Comparison of ENCODE assay signal across 11 cellular contexts in genomic region chr11:128628686-128629085, GRCh38. TPM values are rescaled to one million over a fixed set of nuclear protein-coding genes. Genes with fewer than 3 reads are reported as not detected.
DNase-seq lines count a peak whose midpoint lies in the region; ATAC-seq and TF ChIP-seq lines count a peak whose summit lies in the region.
"Had no signal": no experiment of that assay in that cellular context is flagged by ENCODE, and none has a peak within 500 bp of the region (broad histone marks: within the 10 kb centered on the region; RNA-seq: fewer than 3 reads in every experiment).

No MANE protein-coding gene starts in this region.

- TF ChIP-seq POLR2A in erythroblast (IDR thresholded peaks at IDR 0.05; ENCODE audit: low read length) = no peak

- peak overlapping the region; percentile 91 for H3K27ac Mint-ChIP-seq in activated T-cell treated with anti-CD3 and anti-CD28 coated beads, Interleukin-2, amount 50 U/mL, for 24 hours
- H3K27ac Mint-ChIP-seq in activated T-helper 2 cell treated with anti-CD3 and anti-CD28 coated beads, Interferon-gamma antibody, Interleukin-2, Interleukin-4, amounts not matched to agents 10 μg/mL and 5 μg/mL and 100 μg/mL, durations not matched to agents 14 hours and 24 hours and 36 hours = peak overlapping the region; percentile 97
- H3K27ac Mint-ChIP-seq in stimulated activated naive CD8-positive, alpha-beta T cell treated with anti-CD3 and anti-CD28 coated beads, Interleukin-15, amount 100 ng/mL, for 72 hours = peak overlapping the region; percentile 91 to 99

- H3K9me3 Mint-ChIP-seq in activated T-cell treated with anti-CD3 and anti-CD28 coated beads, Interleukin-2, amount 50 U/mL, for 24 hours = no peaks in the 10 kb centered on the region
- no peaks in the 10 kb centered on the region for H3K9me3 Mint-ChIP-seq in activated T-helper 2 cell treated with anti-CD3 and anti-CD28 coated beads, Interferon-gamma antibody, Interleukin-2, Interleukin-4, amounts not matched to agents 10 μg/mL and 5 μg/mL and 100 μg/mL, durations not matched to agents 14 hours and 24 hours and 36 hours
- no peaks in the 10 kb centered on the region for H3K9me3 Mint-ChIP-seq in stimulated activated naive CD8-positive, alpha-beta T cell treated with anti-CD3 and anti-CD28 coated beads, Interleukin-15, amount 100 ng/mL, for 72 hours

- intact Hi-C loops in activated T-helper 2 cell treated with anti-CD3 and anti-CD28 coated beads, Interferon-gamma antibody, Interleukin-2, Interleukin-4, amounts not matched to agents 10 μg/mL and 5 μg/mL and 100 μg/mL, durations not matched to agents 14 hours and 24 hours and 36 hours (cut with micrococcal nuclease) = loop anchor here (2.0 to 10.0 kb wide), 4 partner anchors 104 to 396 kb away; no protein-coding TSS in a partner anchor

- DNase-seq in activated T-cell treated with anti-CD3 and anti-CD28 coated beads, Interleukin-2, amount 50 U/mL, for 24 hours = peak; percentile 55
- no peak for DNase-seq in activated T-cell treated with anti-CD3 and anti-CD28 coated beads, Interleukin-2, amount 50 U/mL, for 48 hours
- DNase-seq in activated T-helper 2 cell treated with anti-CD3 and anti-CD28 coated beads, Interferon-gamma antibody, Interleukin-2, Interleukin-4, amounts not matched to agents 10 μg/mL and 5 μg/mL and 100 μg/mL, durations not matched to agents 14 hours and 24 hours and 36 hours (ENCODE audit: low spot score) = no peak
- peak in 1 of 2 donors; percentile 65 for DNase-seq in stimulated activated naive CD8-positive, alpha-beta T cell treated with anti-CD3 and anti-CD28 coated beads, Interleukin-15, amount 100 ng/mL, for 72 hours
- DNase-seq in cerebellar nuclear complex (lab: John Stamatoyannopoulos, UW) (no peak), DMS153 treated with DMSO at 0.1 percent for 48 hours (lab: John Stamatoyannopoulos, UW; ENCODE audit: unreplicated experiment) (no peak), erythroblast (lab: John Stamatoyannopoulos, UW) (no peak)
- DNase-seq: head of caudate nucleus, NCI-H1436, tibial artery had no signal

- H3K4me3 Mint-ChIP-seq in activated T-cell treated with anti-CD3 and anti-CD28 coated beads, Interleukin-2, amount 50 U/mL, for 24 hours = peak overlapping the region; percentile 77
- H3K4me3 Mint-ChIP-seq in activated T-helper 2 cell treated with anti-CD3 and anti-CD28 coated beads, Interferon-gamma antibody, Interleukin-2, Interleukin-4, amounts not matched to agents 10 μg/mL and 5 μg/mL and 100 μg/mL, durations not matched to agents 14 hours and 24 hours and 36 hours (ENCODE audit: low read depth) = peak overlapping the region; percentile 17
- H3K4me3 Mint-ChIP-seq in stimulated activated naive CD8-positive, alpha-beta T cell treated with anti-CD3 and anti-CD28 coated beads, Interleukin-15, amount 100 ng/mL, for 72 hours = peak overlapping the region; percentile 84 to 93

- no peaks in the 10 kb centered on the region for H3K36me3 Mint-ChIP-seq in activated T-cell treated with anti-CD3 and anti-CD28 coated beads, Interleukin-2, amount 50 U/mL, for 24 hours (ENCODE audit: low read depth)
- H3K36me3 Mint-ChIP-seq in activated T-helper 2 cell treated with anti-CD3 and anti-CD28 coated beads, Interferon-gamma antibody, Interleukin-2, Interleukin-4, amounts not matched to agents 10 μg/mL and 5 μg/mL and 100 μg/mL, durations not matched to agents 14 hours and 24 hours and 36 hours (ENCODE audit: low read depth) = no peaks in the 10 kb centered on the region

- peak; percentile 42 for ATAC-seq in HG02798 (IDR thresholded peaks at IDR 0.05; ENCODE audit: poor library complexity, unreplicated experiment)
- peak; percentile 69 for ATAC-seq in stimulated activated naive CD8-positive, alpha-beta T cell treated with anti-CD3 and anti-CD28 coated beads, Interleukin-15, amount 100 ng/mL, for 72 hours

- peaks cover 85% of the 10 kb centered on the region for H3K4me1 Mint-ChIP-seq in activated T-cell treated with anti-CD3 and anti-CD28 coated beads, Interleukin-2, amount 50 U/mL, for 24 hours (ENCODE audit: low read depth)
- H3K4me1 Mint-ChIP-seq in activated T-helper 2 cell treated with anti-CD3 and anti-CD28 coated beads, Interferon-gamma antibody, Interleukin-2, Interleukin-4, amounts not matched to agents 10 μg/mL and 5 μg/mL and 100 μg/mL, durations not matched to agents 14 hours and 24 hours and 36 hours (ENCODE audit: low read depth) = peaks cover 72% of the 10 kb centered on the region
- H3K4me1 Mint-ChIP-seq in stimulated activated naive CD8-positive, alpha-beta T cell treated with anti-CD3 and anti-CD28 coated beads, Interleukin-15, amount 100 ng/mL, for 72 hours = peaks cover 91% of the 10 kb centered on the region

- H3K27me3 Mint-ChIP-seq in activated T-cell treated with anti-CD3 and anti-CD28 coated beads, Interleukin-2, amount 50 U/mL, for 24 hours = no peaks in the 10 kb centered on the region
- no peaks in the 10 kb centered on the region for H3K27me3 Mint-ChIP-seq in activated T-helper 2 cell treated with anti-CD3 and anti-CD28 coated beads, Interferon-gamma antibody, Interleukin-2, Interleukin-4, amounts not matched to agents 10 μg/mL and 5 μg/mL and 100 μg/mL, durations not matched to agents 14 hours and 24 hours and 36 hours (ENCODE audit: low read depth)
- no peaks in the 10 kb centered on the region for H3K27me3 Mint-ChIP-seq in stimulated activated naive CD8-positive, alpha-beta T cell treated with anti-CD3 and anti-CD28 coated beads, Interleukin-15, amount 100 ng/mL, for 72 hours

RNA-seq across cellular contexts. Expression of gene ETS1, which starts 41.3 kb away (rescaled TPM):
- 517 and 526 TPM in 2 replicates for total RNA-seq in activated T-helper 2 cell treated with anti-CD3 and anti-CD28 coated beads, Interferon-gamma antibody, Interleukin-2, Interleukin-4, amounts not matched to agents 10 μg/mL and 5 μg/mL and 100 μg/mL, durations not matched to agents 14 hours and 24 hours and 36 hours

Comparison
In these comparisons a context has a peak if more than half of its experiments do, and no peak if none do; other contexts are left out.
1. H3K4me3 Mint-ChIP-seq: peak in every context shown above with its lines; median percentile 88 in stimulated activated naive CD8-positive, alpha-beta T cell treated with anti-CD3 and anti-CD28 coated beads, Interleukin-15, amount 100 ng/mL, for 72 hours; 77 in activated T-cell treated with anti-CD3 and anti-CD28 coated beads, Interleukin-2, amount 50 U/mL, for 24 hours; 17 in activated T-helper 2 cell treated with anti-CD3 and anti-CD28 coated beads, Interferon-gamma antibody, Interleukin-2, Interleukin-4, amounts not matched to agents 10 μg/mL and 5 μg/mL and 100 μg/mL, durations not matched to agents 14 hours and 24 hours and 36 hours.